16 cellular contexts compared by ENCODE assay signal in genomic region chr2:216011320-216011849, GRCh38. TPM values are rescaled to one million over a fixed set of nuclear protein-coding genes. Genes with fewer than 3 reads are reported as not detected.
DNase-seq lines count a peak whose midpoint lies in the region; ATAC-seq and TF ChIP-seq lines count a peak whose summit lies in the region.
"Had no signal": no experiment of that assay in that cellular context is flagged by ENCODE, and none has a peak within 500 bp of the region (broad histone marks: within the 10 kb centered on the region; RNA-seq: fewer than 3 reads in every experiment).

No MANE protein-coding gene starts in this region.

- peaks cover 4 to 8% of the 10 kb centered on the region in 2 donors for H3K9me3 Mint-ChIP-seq in stimulated activated naive B cell treated with anti-CD40 and anti-IgM and Interleukin-4, amounts not matched to agents 10 μg/mL and 1 μg/mL and 100 μg/mL, for 72 hours
- H3K9me3 Mint-ChIP-seq: immature natural killer cell, neural crest cell had no signal

- H3K4me3 ChIP-seq in HAP-1 (peak overlapping the region; percentile 71; the same call in 1 of the 2 replicates), SK-N-MC (peak overlapping the region; percentile 83; the same call in 1 of the 2 replicates), esophagus squamous epithelium (peak overlapping the region; percentile 74 to 86 (median 82))
- H3K4me3 ChIP-seq: right atrium auricular region, thyroid gland had no signal

- H3K36me3 Mint-ChIP-seq in stimulated activated naive B cell treated with anti-CD40 and anti-IgM and Interleukin-4, amounts not matched to agents 10 μg/mL and 1 μg/mL and 100 μg/mL, for 72 hours: peaks cover 36 to 44% of the 10 kb centered on the region in 2 donors

- H3K27ac ChIP-seq in SK-N-MC (no peak overlapping the region), esophagus squamous epithelium (peak overlapping the region; percentile 85 to 96 (median 95))
- H3K27ac ChIP-seq: C4-2B, right atrium auricular region had no signal

- intact Hi-C loops in esophagus squamous epithelium (cut with DNase I): no loop called here

- in situ Hi-C loops in HAP-1 (cut with MboI; ENCODE audit: low sequenced_read_pairs): no loop called here

- TF ChIP-seq CTCF in esophagus squamous epithelium (IDR thresholded peaks at IDR 0.05): no peak
- no peak for TF ChIP-seq CTCF in omental fat pad (IDR thresholded peaks at IDR 0.05)

- H3K4me1 ChIP-seq in HAP-1 (peaks cover 14% of the 10 kb centered on the region), esophagus squamous epithelium (peaks cover 9 to 62% (median 11%) of the 10 kb centered on the region in 3 donors)

- H3K27me3 Mint-ChIP-seq in stimulated activated naive B cell treated with anti-CD40 and anti-IgM and Interleukin-4, amounts not matched to agents 10 μg/mL and 1 μg/mL and 100 μg/mL, for 72 hours: no peaks in the 10 kb centered on the region

- 14 to 42% methylated on average over 2 of the region's 2 CpGs for WGBS in esophagus squamous epithelium, 2 donors

- no peak for TF ChIP-seq POLR2A in esophagus squamous epithelium (IDR thresholded peaks at IDR 0.05)

- ATAC-seq in stimulated activated naive B cell treated with anti-CD40 and anti-IgM and Interleukin-4, amounts not matched to agents 10 μg/mL and 1 μg/mL and 100 μg/mL, for 72 hours (replicated peaks): no peak
- no peak for ATAC-seq in omental fat pad (ENCODE audit: low FRiP score)

- H3K27me3 ChIP-seq in HAP-1 (ENCODE audit: low read depth): no peaks in the 10 kb centered on the region
- H3K27me3 ChIP-seq in esophagus squamous epithelium: no peaks in the 10 kb centered on the region
- H3K27me3 ChIP-seq: right atrium auricular region, thyroid gland had no signal

- H3K27ac Mint-ChIP-seq in stimulated activated naive B cell treated with anti-CD40 and anti-IgM and Interleukin-4, amounts not matched to agents 10 μg/mL and 1 μg/mL and 100 μg/mL, for 72 hours: peak overlapping the region; percentile 11

- peaks cover 34 to 68% of the 10 kb centered on the region in 2 donors for H3K4me1 Mint-ChIP-seq in stimulated activated naive B cell treated with anti-CD40 and anti-IgM and Interleukin-4, amounts not matched to agents 10 μg/mL and 1 μg/mL and 100 μg/mL, for 72 hours

- H3K9ac ChIP-seq in SK-N-MC (ENCODE audit: insufficient read length): no peak overlapping the region

- no peaks in the 10 kb centered on the region for H3K9me3 ChIP-seq in HAP-1
- H3K9me3 ChIP-seq in SK-N-MC (ENCODE audit: low read depth, low read length): no peaks in the 10 kb centered on the region
- no peaks in the 10 kb centered on the region for H3K9me3 ChIP-seq in esophagus squamous epithelium
- H3K9me3 ChIP-seq: right atrium auricular region, thyroid gland had no signal

- H3K36me3 ChIP-seq in HAP-1 (replicated peaks) (no peaks in the 10 kb centered on the region), SK-N-MC (ENCODE audit: insufficient read depth, low read length) (no peaks in the 10 kb centered on the region), esophagus squamous epithelium (no peaks in the 10 kb centered on the region)
- H3K36me3 ChIP-seq: right atrium auricular region, thyroid gland had no signal

- DNase-seq in HAP-1 (ENCODE audit: low spot score in 2 of 2) (no peak), SK-N-MC (ENCODE audit: low read depth, low spot score) (no peak), esophagus squamous epithelium (lab: John Stamatoyannopoulos, UW) (no peak), omental fat pad (ENCODE audit: low spot score) (no peak), AG08395 (ENCODE audit: low spot score) (no peak)
- no peak for DNase-seq in stimulated activated naive B cell treated with anti-CD40 and anti-IgM and Interleukin-4, amounts not matched to agents 10 μg/mL and 1 μg/mL and 100 μg/mL, for 72 hours
- no peak for DNase-seq in stimulated activated CD4-positive, alpha-beta T cell treated with anti-CD3 and anti-CD28 coated beads, Interleukin-15, amount 100 ng/mL, for 24 hours
- DNase-seq: activated CD4-positive, alpha-beta T cell treated with anti-CD3 and anti-CD28 coated beads for 4 hours; effector CD8-positive, alpha-beta T cell; immature natural killer cell; IMR-90; Right ventricle myocardium superior; thyroid gland had no signal

- H3K4me3 Mint-ChIP-seq in stimulated activated naive B cell treated with anti-CD40 and anti-IgM and Interleukin-4, amounts not matched to agents 10 μg/mL and 1 μg/mL and 100 μg/mL, for 72 hours: peak overlapping the region; percentile 88 to 98

RNA-seq across cellular contexts. Expression of gene MREG, which starts 2.0 kb away (rescaled TPM):
- total RNA-seq in esophagus squamous epithelium: 10 to 100 TPM; 37.0 to 71.2 (median 40.5) TPM
- 1 to 10 TPM; 2.2 to 5.6 (median 3.7) TPM for total RNA-seq in omental fat pad

Comparison
In these comparisons a context has a peak if more than half of its experiments do, and no peak if none do; other contexts are left out.
1. RNA of gene MREG, which starts 2.0 kb away (total RNA-seq): 37.0 to 71.2 TPM in esophagus squamous epithelium; 2.2 to 5.6 TPM in omental fat pad; every median in the first group is over 4 times any median in the second.
2. Peak in every context shown above with its lines, with median percentiles within 50 percentile points of each other: H3K4me3 ChIP-seq.